Comparison of ENCODE assay signal across 15 cellular contexts in genomic region chr6:45928721-45929305, GRCh38.
A peak's percentile ranks its signal among the peaks of the same experiment; 100 is the strongest.
DNase-seq lines count a peak whose midpoint lies in the region; ATAC-seq and TF ChIP-seq lines count a peak whose summit lies in the region.
"Had no signal": no experiment of that assay in that cellular context is flagged by ENCODE, and none has a peak within 500 bp of the region (broad histone marks: within the 10 kb centered on the region; RNA-seq: fewer than 3 reads in every experiment).

No MANE protein-coding gene starts in this region.

- H3K27ac Mint-ChIP-seq in GM23338 (no peak overlapping the region), nephron (peak overlapping the region in 2 of 3 experiments; percentile 5 to 14)
- H3K27ac Mint-ChIP-seq: B cell; CD8-positive, alpha-beta T cell had no signal

- ATAC-seq in GM23338 (no peak), GM18505 (IDR thresholded peaks at IDR 0.05; ENCODE audit: unreplicated experiment) (no peak)
- ATAC-seq: CD8-positive, alpha-beta T cell; GM12878 had no signal

- TF ChIP-seq CTCF in GM23338 (conservative IDR thresholded peaks at IDR 0.05; ENCODE audit: low read depth in 2 of 2) (no peak), nephron (IDR thresholded peaks at IDR 0.05; ENCODE audit: unreplicated experiment in 3 of 3) (no peak), smooth muscle cell (IDR thresholded peaks at IDR 0.05; ENCODE audit: borderline replicate concordance, insufficient read depth, poor library complexity, severe bottlenecking) (no peak)

- no peaks in the 10 kb centered on the region for H3K27me3 ChIP-seq in GM23338 (ENCODE audit: insufficient read depth)
- H3K27me3 ChIP-seq in SJSA1 (replicated peaks) = no peaks in the 10 kb centered on the region
- no peaks in the 10 kb centered on the region for H3K27me3 ChIP-seq in smooth muscle cell (ENCODE audit: low read depth)
- H3K27me3 ChIP-seq: BLaER1 treated with 17β-estradiol and CSF1 and Interleukin-3, amounts not matched to agents 10 nM and 100 nM had no signal

- H2AFZ ChIP-seq in GM23338 (0 out of 2 replicates have a peak overlapping the region, but pooled peaks have one; percentile 16), smooth muscle cell (ENCODE audit: low read depth) (no peak overlapping the region)

- H3K4me3 ChIP-seq in GM23338 (no peak overlapping the region), SJSA1 (no peak overlapping the region), smooth muscle cell (no peak overlapping the region)
- H3K4me3 ChIP-seq: BLaER1 treated with 17β-estradiol and CSF1 and Interleukin-3, amounts not matched to agents 10 nM and 100 nM; GM12878 had no signal

- H3F3A ChIP-seq in GM23338 (replicated peaks; ENCODE audit: low read depth) (no peaks in the 10 kb centered on the region), smooth muscle cell (ENCODE audit: low read depth) (peaks cover 8% of the 10 kb centered on the region)

- no peak overlapping the region for H3K9ac ChIP-seq in smooth muscle cell (ENCODE audit: low read depth)
- H3K9ac ChIP-seq: BLaER1 treated with 17β-estradiol and CSF1 and Interleukin-3, amounts not matched to agents 10 nM and 100 nM had no signal

- H3K9me3 Mint-ChIP-seq in GM23338 (no peaks in the 10 kb centered on the region), nephron (no peaks in the 10 kb centered on the region)
- H3K9me3 Mint-ChIP-seq: CD8-positive, alpha-beta T cell had no signal

- H4K20me1 ChIP-seq in GM23338 (replicated peaks; ENCODE audit: insufficient read depth) = no peaks in the 10 kb centered on the region
- H4K20me1 ChIP-seq in smooth muscle cell (ENCODE audit: low read depth) = no peaks in the 10 kb centered on the region
- H4K20me1 ChIP-seq: BLaER1 treated with 17β-estradiol and CSF1 and Interleukin-3, amounts not matched to agents 10 nM and 100 nM had no signal

- H3K4me3 Mint-ChIP-seq in GM23338 (no peak overlapping the region; the same call in 2 of the 3 replicates), nephron (no peak overlapping the region)
- H3K4me3 Mint-ChIP-seq: B cell; CD8-positive, alpha-beta T cell had no signal

- H3K4me2 ChIP-seq in GM23338 (peak overlapping the region; percentile 33; the same call in 1 of the 2 replicates), smooth muscle cell (peak overlapping the region; percentile 41)
- H3K4me2 ChIP-seq: BLaER1 treated with 17β-estradiol and CSF1 and Interleukin-3, amounts not matched to agents 10 nM and 100 nM had no signal

- H3K4me1 Mint-ChIP-seq in GM23338 = peaks cover 46% of the 10 kb centered on the region
- H3K4me1 Mint-ChIP-seq in nephron = peaks cover 5% of the 10 kb centered on the region
- H3K4me1 Mint-ChIP-seq: B cell had no signal

- H3K9me3 ChIP-seq in SJSA1 (replicated peaks) (no peaks in the 10 kb centered on the region), smooth muscle cell (replicated peaks; ENCODE audit: low read depth) (no peaks in the 10 kb centered on the region)
- H3K9me3 ChIP-seq: BLaER1 treated with 17β-estradiol and CSF1 and Interleukin-3, amounts not matched to agents 10 nM and 100 nM had no signal

- H3K27me3 Mint-ChIP-seq in GM23338 (ENCODE audit: insufficient read depth, low read depth, poor library complexity) (peaks cover 2% of the 10 kb centered on the region), nephron (ENCODE audit: low read depth) (peaks cover 31% of the 10 kb centered on the region)

- TF ChIP-seq POLR2A in GM18505 (IDR thresholded peaks at IDR 0.05; ENCODE audit: borderline replicate concordance, extremely low read depth, insufficient read depth, insufficient read length) = no peak

- H3K36me3 ChIP-seq in GM23338 (ENCODE audit: insufficient read depth) = no peaks in the 10 kb centered on the region
- H3K36me3 ChIP-seq in SJSA1 = no peaks in the 10 kb centered on the region
- no peaks in the 10 kb centered on the region for H3K36me3 ChIP-seq in smooth muscle cell (ENCODE audit: low read depth)
- H3K36me3 ChIP-seq: BLaER1 treated with 17β-estradiol and CSF1 and Interleukin-3, amounts not matched to agents 10 nM and 100 nM had no signal

- H3K4me1 ChIP-seq in GM23338 (ENCODE audit: insufficient read depth) (peaks cover 39% of the 10 kb centered on the region), SJSA1 (replicated peaks) (peaks cover 75% of the 10 kb centered on the region), smooth muscle cell (ENCODE audit: low read depth) (peaks cover 29% of the 10 kb centered on the region)
- H3K4me1 ChIP-seq: BLaER1 treated with 17β-estradiol and CSF1 and Interleukin-3, amounts not matched to agents 10 nM and 100 nM had no signal

- H3K27ac ChIP-seq in GM23338 (ENCODE audit: low read depth) = no peak overlapping the region
- H3K27ac ChIP-seq in SJSA1 = peak overlapping the region; percentile 100
- peak overlapping the region; percentile 14 for H3K27ac ChIP-seq in smooth muscle cell (ENCODE audit: low read depth)
- H3K27ac ChIP-seq: BLaER1 treated with 17β-estradiol and CSF1 and Interleukin-3, amounts not matched to agents 10 nM and 100 nM; HL-60 had no signal

- no peaks in the 10 kb centered on the region for H3K36me3 Mint-ChIP-seq in GM23338 (ENCODE audit: low read depth)
- peaks cover 3% of the 10 kb centered on the region for H3K36me3 Mint-ChIP-seq in nephron (ENCODE audit: low read depth)
- H3K36me3 Mint-ChIP-seq: CD8-positive, alpha-beta T cell had no signal

- 83% methylated on average over 9 of the region's 11 CpGs for WGBS in smooth muscle cell (ENCODE audit: low lambda C conversion rate)

- no peak for DNase-seq in GM23338 (ENCODE audit: low spot score)
- peak; percentile 98 for DNase-seq in SJSA1 (ENCODE audit: low read depth in 1 of 2, low spot score in 2 of 2)
- DNase-seq in smooth muscle cell (lab: John Stamatoyannopoulos, UW; ENCODE audit: unreplicated experiment) = no peak
- no peak for DNase-seq in RPMI8226
- DNase-seq: Calu3; CD8-positive, alpha-beta T cell; DMS79 treated with DMSO at 0.1 percent for 48 hours; GF-D8; HCEC 1CT had no signal

- H3K9me2 ChIP-seq in GM23338 (ENCODE audit: insufficient read depth) = no peaks in the 10 kb centered on the region

- H3K79me2 ChIP-seq in GM23338 (replicated peaks; ENCODE audit: insufficient read depth) (no peaks in the 10 kb centered on the region), smooth muscle cell (ENCODE audit: low read depth) (no peaks in the 10 kb centered on the region)

TF ChIP-seq in GM23338, 12 proteins besides CTCF, POLR2A, EP300 and RAD21:
- TF ChIP-seq ZNF114 (CRISPR knock-in tag; IDR thresholded peaks at IDR 0.05) (no peak), CREB1 (CRISPR knock-in tag; IDR thresholded peaks at IDR 0.05; ENCODE audit: low read depth) (no peak)

Comparison
In these comparisons a context has a peak if more than half of its experiments do, and no peak if none do; other contexts are left out.
1. DNase-seq: peak in SJSA1 (2 of 2); none in GM23338 (single experiment), smooth muscle cell (single experiment) and RPMI8226 (single experiment).